Comparison of ENCODE assay signal across 19 cellular contexts in the genomic region with DNA sequence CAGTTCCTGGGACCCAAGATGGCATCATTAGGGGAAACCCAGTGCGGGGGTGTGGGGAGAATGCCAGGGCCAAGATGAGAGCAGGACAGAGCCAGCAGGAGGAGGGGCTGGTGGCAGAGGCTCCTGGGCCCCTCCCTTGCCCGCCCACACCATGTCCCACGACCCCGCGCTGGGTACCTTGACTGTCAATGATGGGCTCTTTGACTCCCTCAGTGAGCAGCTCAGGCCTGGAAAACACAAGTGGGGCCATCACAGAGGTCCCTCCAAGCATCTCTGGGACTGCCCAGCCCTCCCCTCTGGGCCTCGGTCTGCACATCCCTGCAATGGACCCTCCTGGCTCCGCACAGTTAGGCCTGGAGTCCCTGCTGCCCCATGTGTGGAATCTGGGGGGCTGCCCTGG.
DNase-seq lines count a peak whose midpoint lies in the region; ATAC-seq and TF ChIP-seq lines count a peak whose summit lies in the region.
"Had no signal": no experiment of that assay in that cellular context is flagged by ENCODE, and none has a peak within 500 bp of the region (broad histone marks: within the 10 kb centered on the region; RNA-seq: fewer than 3 reads in every experiment).

No MANE protein-coding gene starts in this region.

- intact Hi-C loops in spleen (cut with DNase I; ENCODE audit: low total_unique reads): no loop called here

- H3K27ac Mint-ChIP-seq in activated CD4-positive, alpha-beta T cell treated with anti-CD3 and anti-CD28 coated beads, Interleukin-2, amount 10 ng/mL, durations not matched to agents 7 days and 5 days: peak overlapping the region; percentile 25
- H3K27ac Mint-ChIP-seq in GM23338: no peak overlapping the region
- H3K27ac Mint-ChIP-seq: CD8-positive, alpha-beta memory T cell had no signal

- H3K4me3 Mint-ChIP-seq in activated CD4-positive, alpha-beta T cell treated with anti-CD3 and anti-CD28 coated beads, Interleukin-2, amount 10 ng/mL, durations not matched to agents 7 days and 5 days: no peak overlapping the region
- H3K4me3 Mint-ChIP-seq in GM23338: no peak overlapping the region
- H3K4me3 Mint-ChIP-seq: CD8-positive, alpha-beta memory T cell had no signal

- no peak for DNase-seq in activated CD4-positive, alpha-beta T cell treated with anti-CD3 and anti-CD28 coated beads, Interleukin-2, amount 10 ng/mL, durations not matched to agents 7 days and 5 days
- no peak for DNase-seq in activated CD4-positive, alpha-beta T cell treated with anti-CD3 and anti-CD28 coated beads, Interleukin-2, amount 50 U/mL, for 1 hour
- no peak for DNase-seq in GM23338 (ENCODE audit: low spot score)
- DNase-seq in iPS-NIHi11 (ENCODE audit: low spot score): peak; percentile 9
- DNase-seq in spleen: peak; percentile 72
- no peak for DNase-seq in iPS-NIHi7 (ENCODE audit: extremely low spot score)
- no peak for DNase-seq in COLO668 (lab: John Stamatoyannopoulos, UW; ENCODE audit: unreplicated experiment)
- no peak for DNase-seq in NCI-H2029 treated with DMSO at 0.1 percent for 48 hours (lab: John Stamatoyannopoulos, UW)
- DNase-seq: CD8-positive, alpha-beta memory T cell; GDM1; NCI-H1930; NCI-H2171; NCI-H446 treated with DMSO at 0.1 percent for 48 hours; NCI-H748 treated with DMSO at 0.1 percent for 48 hours; OCI-M1; RPMI8226 had no signal

- H3K79me2 ChIP-seq in GM23338 (replicated peaks; ENCODE audit: insufficient read depth): no peaks in the 10 kb centered on the region

- WGBS in spleen, 5 donors: 89 to 95% (median 93%) methylated on average over 5 to 7 of the region's 7 CpGs

- TF ChIP-seq CTCF in GM23338 (conservative IDR thresholded peaks at IDR 0.05; ENCODE audit: low read depth in 2 of 2) (no peak), spleen (IDR thresholded peaks at IDR 0.05 in 8 of 11, conservative IDR thresholded peaks at IDR 0.05 in 3 of 11) (no peak)

- no peaks in the 10 kb centered on the region for H3K4me1 Mint-ChIP-seq in activated CD4-positive, alpha-beta T cell treated with anti-CD3 and anti-CD28 coated beads, Interleukin-2, amount 10 ng/mL, durations not matched to agents 7 days and 5 days
- peaks cover 3% of the 10 kb centered on the region for H3K4me1 Mint-ChIP-seq in GM23338
- H3K4me1 Mint-ChIP-seq: CD8-positive, alpha-beta memory T cell had no signal

- H3K9me2 ChIP-seq in GM23338 (ENCODE audit: insufficient read depth): no peaks in the 10 kb centered on the region

- TF ChIP-seq POLR2A in spleen (IDR thresholded peaks at IDR 0.05): no peak

- H3K4me3 ChIP-seq in GM23338: no peak overlapping the region
- H3K4me3 ChIP-seq in spleen: no peak overlapping the region
- H3K4me3 ChIP-seq: BLaER1 treated with 17β-estradiol and CSF1 and Interleukin-3, amounts not matched to agents 10 nM and 100 nM; GM12878; K562 had no signal

- peaks cover 2% of the 10 kb centered on the region for H3K36me3 Mint-ChIP-seq in activated CD4-positive, alpha-beta T cell treated with anti-CD3 and anti-CD28 coated beads, Interleukin-2, amount 10 ng/mL, durations not matched to agents 7 days and 5 days (ENCODE audit: low read depth)
- peaks cover 14% of the 10 kb centered on the region; the same call in 2 of the 3 replicates for H3K36me3 Mint-ChIP-seq in GM23338 (ENCODE audit: low read depth)

- no peaks in the 10 kb centered on the region for H3K27me3 Mint-ChIP-seq in activated CD4-positive, alpha-beta T cell treated with anti-CD3 and anti-CD28 coated beads, Interleukin-2, amount 10 ng/mL, durations not matched to agents 7 days and 5 days
- H3K27me3 Mint-ChIP-seq in GM23338 (ENCODE audit: insufficient read depth, low read depth, poor library complexity): peaks cover 2% of the 10 kb centered on the region
- H3K27me3 Mint-ChIP-seq: CD8-positive, alpha-beta memory T cell had no signal

- H4K20me1 ChIP-seq in GM23338 (replicated peaks; ENCODE audit: insufficient read depth): no peaks in the 10 kb centered on the region; the same call in 1 of the 2 replicates
- H4K20me1 ChIP-seq: BLaER1 treated with 17β-estradiol and CSF1 and Interleukin-3, amounts not matched to agents 10 nM and 100 nM had no signal

- H3K27ac ChIP-seq in GM23338 (ENCODE audit: low read depth) (no peak overlapping the region), spleen (no peak overlapping the region)
- H3K27ac ChIP-seq: BLaER1 treated with 17β-estradiol and CSF1 and Interleukin-3, amounts not matched to agents 10 nM and 100 nM had no signal

- H3F3A ChIP-seq in GM23338 (replicated peaks; ENCODE audit: low read depth): no peaks in the 10 kb centered on the region

- no peaks in the 10 kb centered on the region for H3K9me3 Mint-ChIP-seq in activated CD4-positive, alpha-beta T cell treated with anti-CD3 and anti-CD28 coated beads, Interleukin-2, amount 10 ng/mL, durations not matched to agents 7 days and 5 days
- no peaks in the 10 kb centered on the region for H3K9me3 Mint-ChIP-seq in GM23338
- H3K9me3 Mint-ChIP-seq: CD8-positive, alpha-beta memory T cell had no signal

- no peak overlapping the region for H2AFZ ChIP-seq in GM23338

- ATAC-seq in GM23338: peak; percentile 35
- ATAC-seq: GM12878, K562 had no signal

- H3K4me1 ChIP-seq in GM23338 (ENCODE audit: insufficient read depth): no peaks in the 10 kb centered on the region
- peaks cover 0 to 15% (median 5%) of the 10 kb centered on the region in 6 donors for H3K4me1 ChIP-seq in spleen

- H3K27me3 ChIP-seq in GM23338 (ENCODE audit: insufficient read depth): no peaks in the 10 kb centered on the region
- no peaks in the 10 kb centered on the region for H3K27me3 ChIP-seq in spleen (replicated peaks in 1 of 7)
- H3K27me3 ChIP-seq: BLaER1 treated with 17β-estradiol and CSF1 and Interleukin-3, amounts not matched to agents 10 nM and 100 nM had no signal

- no peaks in the 10 kb centered on the region for H3K9me3 ChIP-seq in spleen
- H3K9me3 ChIP-seq: BLaER1 treated with 17β-estradiol and CSF1 and Interleukin-3, amounts not matched to agents 10 nM and 100 nM had no signal

- CTCF ChIA-PET in activated CD4-positive, alpha-beta T cell treated with anti-CD3 and anti-CD28 coated beads, Interleukin-2, amount 10 ng/mL, durations not matched to agents 7 days and 5 days (lab: Charles Lee): interaction anchor here (1.0 to 1.6 kb wide), 3 partner anchors 9 to 29 kb away, joined by 3 to 4 read pairs (median 3); no protein-coding TSS in a partner anchor

- POLR2A ChIA-PET in activated CD4-positive, alpha-beta T cell treated with anti-CD3 and anti-CD28 coated beads, Interleukin-2, amount 10 ng/mL, durations not matched to agents 7 days and 5 days (lab: Charles Lee): no interaction called here

- H3K36me3 ChIP-seq in GM23338 (ENCODE audit: insufficient read depth) (0 out of 2 replicates have a peak, but pooled peaks cover 2% of the 10 kb centered on the region), spleen (peaks cover 0 to 35% (median 11%) of the 10 kb centered on the region in 6 donors)

- no peak overlapping the region for H3K4me2 ChIP-seq in GM23338
- H3K4me2 ChIP-seq: BLaER1 treated with 17β-estradiol and CSF1 and Interleukin-3, amounts not matched to agents 10 nM and 100 nM had no signal

TF ChIP-seq in GM23338, 12 proteins besides CTCF, POLR2A, EP300 and RAD21 (continues in another document):
- TF ChIP-seq CREB1 (CRISPR knock-in tag; IDR thresholded peaks at IDR 0.05; ENCODE audit: low read depth): no peak
- TF ChIP-seq, protein P1, sequence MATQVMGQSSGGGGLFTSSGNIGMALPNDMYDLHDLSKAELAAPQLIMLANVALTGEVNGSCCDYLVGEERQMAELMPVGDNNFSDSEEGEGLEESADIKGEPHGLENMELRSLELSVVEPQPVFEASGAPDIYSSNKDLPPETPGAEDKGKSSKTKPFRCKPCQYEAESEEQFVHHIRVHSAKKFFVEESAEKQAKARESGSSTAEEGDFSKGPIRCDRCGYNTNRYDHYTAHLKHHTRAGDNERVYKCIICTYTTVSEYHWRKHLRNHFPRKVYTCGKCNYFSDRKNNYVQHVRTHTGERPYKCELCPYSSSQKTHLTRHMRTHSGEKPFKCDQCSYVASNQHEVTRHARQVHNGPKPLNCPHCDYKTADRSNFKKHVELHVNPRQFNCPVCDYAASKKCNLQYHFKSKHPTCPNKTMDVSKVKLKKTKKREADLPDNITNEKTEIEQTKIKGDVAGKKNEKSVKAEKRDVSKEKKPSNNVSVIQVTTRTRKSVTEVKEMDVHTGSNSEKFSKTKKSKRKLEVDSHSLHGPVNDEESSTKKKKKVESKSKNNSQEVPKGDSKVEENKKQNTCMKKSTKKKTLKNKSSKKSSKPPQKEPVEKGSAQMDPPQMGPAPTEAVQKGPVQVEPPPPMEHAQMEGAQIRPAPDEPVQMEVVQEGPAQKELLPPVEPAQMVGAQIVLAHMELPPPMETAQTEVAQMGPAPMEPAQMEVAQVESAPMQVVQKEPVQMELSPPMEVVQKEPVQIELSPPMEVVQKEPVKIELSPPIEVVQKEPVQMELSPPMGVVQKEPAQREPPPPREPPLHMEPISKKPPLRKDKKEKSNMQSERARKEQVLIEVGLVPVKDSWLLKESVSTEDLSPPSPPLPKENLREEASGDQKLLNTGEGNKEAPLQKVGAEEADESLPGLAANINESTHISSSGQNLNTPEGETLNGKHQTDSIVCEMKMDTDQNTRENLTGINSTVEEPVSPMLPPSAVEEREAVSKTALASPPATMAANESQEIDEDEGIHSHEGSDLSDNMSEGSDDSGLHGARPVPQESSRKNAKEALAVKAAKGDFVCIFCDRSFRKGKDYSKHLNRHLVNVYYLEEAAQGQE (IDR thresholded peaks at IDR 0.05; ENCODE audit: unreplicated experiment): no peak

Comparison
In these comparisons a context has a peak if more than half of its experiments do, and no peak if none do; other contexts are left out.
1. DNase-seq: peak in iPS-NIHi11 (single experiment) and spleen (single experiment); none in activated CD4-positive, alpha-beta T cell treated with anti-CD3 and anti-CD28 coated beads, Interleukin-2, amount 10 ng/mL, durations not matched to agents 7 days and 5 days (single experiment), activated CD4-positive, alpha-beta T cell treated with anti-CD3 and anti-CD28 coated beads, Interleukin-2, amount 50 U/mL, for 1 hour (single experiment), GM23338 (single experiment), iPS-NIHi7 (single experiment), COLO668 (single experiment) and NCI-H2029 treated with DMSO at 0.1 percent for 48 hours (single experiment).